Comparison of ENCODE assay signal across 1 cellular context in the genomic region with DNA sequence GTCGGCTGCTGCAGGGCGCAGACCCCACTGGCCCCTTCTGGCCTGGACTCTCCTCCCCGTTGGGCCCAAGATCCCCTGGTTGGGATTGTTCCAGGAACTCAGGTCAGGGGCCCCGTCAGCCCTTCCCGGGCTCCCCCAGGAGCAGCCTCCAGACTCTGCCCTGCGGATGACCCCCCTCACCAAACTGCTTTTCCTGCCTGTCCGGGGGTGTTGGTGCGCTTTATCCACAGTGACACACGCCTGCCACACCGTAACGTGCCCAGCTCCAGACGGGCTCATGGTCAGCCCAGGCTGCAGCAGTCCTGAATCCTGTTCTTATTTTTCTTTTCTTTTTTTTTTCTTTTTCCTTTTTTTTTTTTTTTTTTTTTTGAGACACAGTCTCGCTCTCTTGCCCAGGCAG.
TF ChIP-seq lines count a peak whose summit lies in the region.

No MANE protein-coding gene starts in this region.

TF ChIP-seq in HepG2, 621 proteins besides CTCF, POLR2A, EP300 and RAD21 (continued from another document):
- no peak for TF ChIP-seq ZNF17 (CRISPR knock-in tag; IDR thresholded peaks at IDR 0.05)
- no peak for TF ChIP-seq ZNF503 (CRISPR knock-in tag; IDR thresholded peaks at IDR 0.05)
- TF ChIP-seq KAT8 (CRISPR knock-in tag; IDR thresholded peaks at IDR 0.05) = no peak
- no peak for TF ChIP-seq CCAR2 (optimal IDR thresholded peaks at IDR 0.05; ENCODE audit: low read depth, low read length)
- peak; percentile 90 for TF ChIP-seq ZBTB38 (CRISPR knock-in tag; IDR thresholded peaks at IDR 0.05)
